Comparison of ENCODE assay signal across 22 cellular contexts in genomic region chr17:37500378-37500777, GRCh38.
"Had no signal": no experiment of that assay in that cellular context is flagged by ENCODE, and none has a peak within 500 bp of the region (broad histone marks: within the 10 kb centered on the region; RNA-seq: fewer than 3 reads in every experiment).

No MANE protein-coding gene starts in this region.

- H2AFZ ChIP-seq: neural progenitor cell, parathyroid adenoma had no signal

- H3K9me3 ChIP-seq: gastrocnemius medialis, prostate gland, spleen, thyroid gland had no signal

- H3K4me3 ChIP-seq: gastrocnemius medialis, neural progenitor cell, prostate gland, skin epidermis, spleen, thyroid gland had no signal

- H3K36me3 Mint-ChIP-seq: naive thymus-derived CD4-positive, alpha-beta T cell had no signal

- H3K4me1 Mint-ChIP-seq: nephron; stimulated activated naive CD8-positive, alpha-beta T cell treated with anti-CD3 and anti-CD28 coated beads, Interleukin-15, amount 100 ng/mL, for 72 hours had no signal

- ATAC-seq: effector memory CD8-positive, alpha-beta T cell; gastrocnemius medialis; naive thymus-derived CD4-positive, alpha-beta T cell; right cardiac atrium; stimulated activated naive CD8-positive, alpha-beta T cell treated with anti-CD3 and anti-CD28 coated beads, Interleukin-15, amount 100 ng/mL, for 72 hours had no signal

- H3K27me3 Mint-ChIP-seq: effector memory CD8-positive, alpha-beta T cell; naive thymus-derived CD4-positive, alpha-beta T cell; stimulated activated naive CD8-positive, alpha-beta T cell treated with anti-CD3 and anti-CD28 coated beads, Interleukin-15, amount 100 ng/mL, for 72 hours had no signal

- H3K4me2 ChIP-seq: neural progenitor cell had no signal

- H3K4me3 Mint-ChIP-seq: effector memory CD8-positive, alpha-beta T cell; naive thymus-derived CD4-positive, alpha-beta T cell; nephron; neural progenitor cell; stimulated activated naive CD8-positive, alpha-beta T cell treated with anti-CD3 and anti-CD28 coated beads, Interleukin-15, amount 100 ng/mL, for 72 hours had no signal

- H3K4me1 ChIP-seq: parathyroid adenoma, spleen had no signal

- DNase-seq: cortex of kidney; effector memory CD8-positive, alpha-beta T cell; gastrocnemius medialis; head of caudate nucleus; kidney; mesendoderm; midbrain; naive thymus-derived CD4-positive, alpha-beta T cell; right cardiac atrium; spleen; stimulated activated CD4-positive, alpha-beta T cell treated with anti-CD3 and anti-CD28 coated beads, Interleukin-4, amount 100 ng/mL, for 1 hour; stimulated activated CD8-positive, alpha-beta memory T cell treated with anti-CD3 and anti-CD28 coated beads, Interleukin-4, amount 100 ng/mL, for 48 hours; stimulated activated naive CD4-positive, alpha-beta T cell; stimulated activated naive CD8-positive, alpha-beta T cell treated with anti-CD3 and anti-CD28 coated beads, Interleukin-15, amount 100 ng/mL, for 72 hours; thyroid gland; trophoblast cell had no signal

- H3K27ac ChIP-seq: gastrocnemius medialis, neural progenitor cell, parathyroid adenoma, prostate gland, skin epidermis, spleen, thyroid gland had no signal

- H3K9me3 Mint-ChIP-seq: effector memory CD8-positive, alpha-beta T cell; naive thymus-derived CD4-positive, alpha-beta T cell; nephron; stimulated activated naive CD8-positive, alpha-beta T cell treated with anti-CD3 and anti-CD28 coated beads, Interleukin-15, amount 100 ng/mL, for 72 hours had no signal

- H3K27ac Mint-ChIP-seq: effector memory CD8-positive, alpha-beta T cell; naive thymus-derived CD4-positive, alpha-beta T cell; nephron; neural progenitor cell; stimulated activated naive CD8-positive, alpha-beta T cell treated with anti-CD3 and anti-CD28 coated beads, Interleukin-15, amount 100 ng/mL, for 72 hours had no signal

- H3K27me3 ChIP-seq: gastrocnemius medialis, neural progenitor cell, spleen, thyroid gland had no signal

- FAIRE-seq: endometrium, kidney had no signal

- H3K9ac ChIP-seq: neural progenitor cell, parathyroid adenoma had no signal

- H3K36me3 ChIP-seq: gastrocnemius medialis, neural progenitor cell, prostate gland, spleen, thyroid gland had no signal
